In the genomic region with DNA sequence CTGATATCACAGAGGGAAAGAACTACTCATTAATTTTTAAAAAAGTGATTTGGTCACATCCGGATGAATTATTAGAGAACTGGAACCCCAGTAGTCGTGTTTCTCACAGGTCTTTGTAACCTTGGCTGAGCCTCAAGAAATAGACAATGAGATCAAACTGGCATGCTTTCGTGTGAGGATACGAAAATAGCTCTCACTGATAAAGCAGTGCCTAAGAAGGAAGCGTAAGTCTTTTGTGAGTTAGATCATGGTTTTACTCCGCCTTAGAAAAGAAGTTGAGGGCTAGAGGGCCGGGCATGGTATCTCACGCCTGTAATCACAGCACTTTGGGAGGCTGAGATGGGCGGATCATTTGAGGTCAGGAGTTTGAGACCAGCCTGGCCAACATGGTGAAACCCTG, we compare ENCODE assay signal across 26 cellular contexts. TPM values are rescaled to one million over a fixed set of nuclear protein-coding genes. Genes with fewer than 3 reads are reported as not detected.
A peak's percentile ranks its signal among the peaks of the same experiment; 100 is the strongest.
DNase-seq lines count a peak whose midpoint lies in the region; ATAC-seq and TF ChIP-seq lines count a peak whose summit lies in the region.
"Had no signal": no experiment of that assay in that cellular context is flagged by ENCODE, and none has a peak within 500 bp of the region (broad histone marks: within the 10 kb centered on the region; RNA-seq: fewer than 3 reads in every experiment).

No MANE protein-coding gene starts in this region.

- H3K27me3 ChIP-seq in left ventricle myocardium inferior (ENCODE audit: low read depth), result no peaks in the 10 kb centered on the region
- H3K27me3 ChIP-seq: dorsolateral prefrontal cortex, upper lobe of right lung had no signal

- peaks cover 24% of the 10 kb centered on the region for H3K36me3 ChIP-seq in left ventricle myocardium inferior

- no peaks in the 10 kb centered on the region for H3K9me3 ChIP-seq in T-helper 17 cell (ENCODE audit: control insufficient read depth, low read length, poor library complexity, severe bottlenecking)
- H3K9me3 ChIP-seq in left ventricle myocardium inferior (replicated peaks), result no peaks in the 10 kb centered on the region
- H3K9me3 ChIP-seq: upper lobe of right lung had no signal

- intact Hi-C loops in left ventricle myocardium inferior (cut with micrococcal nuclease), result no loop called here

- DNase-seq in T-helper 17 cell, result no peak
- no peak for DNase-seq in endothelial cell (ENCODE audit: low spot score)
- no peak for DNase-seq in left ventricle myocardium inferior
- peak; percentile 88 for DNase-seq in pulmonary artery endothelial cell (ENCODE audit: low read depth, low spot score)
- DNase-seq in epidermal melanocyte (ENCODE audit: insufficient read length, low spot score), result no peak
- DNase-seq in NCI-H226, result no peak
- no peak for DNase-seq in HEK293T (ENCODE audit: extremely low spot score)
- no peak for DNase-seq in GM19238 (ENCODE audit: insufficient read length, low spot score)
- DNase-seq: activated CD4-positive, alpha-beta memory T cell treated with anti-CD3 and anti-CD28 coated beads for 36 hours; activated CD4-positive, CD25-positive, alpha-beta regulatory T cell treated with anti-CD3 and anti-CD28 coated beads, Interleukin-2, amount 50 U/mL, for 72 hours; activated CD8-positive, alpha-beta memory T cell treated with anti-CD3 and anti-CD28 coated beads, Interleukin-2, amount 50 U/mL, for 48 hours; activated naive CD4-positive, alpha-beta T cell treated with anti-CD3 and anti-CD28 coated beads, Interleukin-2, amount 50 U/mL, for 16 hours; AML-193; CD4-positive, alpha-beta T cell; dorsolateral prefrontal cortex; GOT3; hypothalamus; NCI-H1436; NCI-H2081 treated with DMSO at 0.1 percent for 48 hours; NCI-H774; stimulated activated naive B cell treated with anti-CD40 and anti-IgM and Interleukin-4, amounts not matched to agents 10 μg/mL and 1 μg/mL and 100 μg/mL, for 72 hours; T-helper 1 cell; upper lobe of right lung had no signal

- CTCF ChIA-PET in HEK293T (lab: Yijun Ruan, JAX), result interaction anchor here (1.1 kb wide), 1 partner anchor 97 kb away, joined by 3 read pairs; no protein-coding TSS in a partner anchor

- H3K27ac Mint-ChIP-seq in T-helper 17 cell, result peak overlapping the region; percentile 24
- peak overlapping the region; percentile 57 for H3K27ac Mint-ChIP-seq in endothelial cell (ENCODE audit: unreplicated experiment)
- H3K27ac Mint-ChIP-seq: activated CD4-positive, alpha-beta memory T cell treated with anti-CD3 and anti-CD28 coated beads for 36 hours; activated T-helper 17 cell treated with anti-CD3 and anti-CD28 coated beads, Interleukin-2, amount 50 U/mL, for 72 hours; CD4-positive, alpha-beta T cell; stimulated activated naive B cell treated with anti-CD40 and anti-IgM and Interleukin-4, amounts not matched to agents 10 μg/mL and 1 μg/mL and 100 μg/mL, for 72 hours had no signal

- no peak overlapping the region for H3K4me3 Mint-ChIP-seq in T-helper 17 cell
- no peak overlapping the region for H3K4me3 Mint-ChIP-seq in endothelial cell (ENCODE audit: unreplicated experiment)
- H3K4me3 Mint-ChIP-seq: activated CD4-positive, alpha-beta memory T cell treated with anti-CD3 and anti-CD28 coated beads for 36 hours; activated T-helper 17 cell treated with anti-CD3 and anti-CD28 coated beads, Interleukin-2, amount 50 U/mL, for 72 hours; CD4-positive, alpha-beta T cell; nephron; stimulated activated naive B cell treated with anti-CD40 and anti-IgM and Interleukin-4, amounts not matched to agents 10 μg/mL and 1 μg/mL and 100 μg/mL, for 72 hours had no signal

- H3K36me3 Mint-ChIP-seq in T-helper 17 cell (ENCODE audit: low read depth), result peaks cover 11% of the 10 kb centered on the region
- H3K36me3 Mint-ChIP-seq in endothelial cell (ENCODE audit: low read depth, unreplicated experiment), result no peaks in the 10 kb centered on the region

- H3K27me3 Mint-ChIP-seq in T-helper 17 cell, result no peaks in the 10 kb centered on the region
- no peaks in the 10 kb centered on the region for H3K27me3 Mint-ChIP-seq in endothelial cell (ENCODE audit: unreplicated experiment)
- H3K27me3 Mint-ChIP-seq: activated CD4-positive, alpha-beta memory T cell treated with anti-CD3 and anti-CD28 coated beads for 36 hours; activated T-helper 17 cell treated with anti-CD3 and anti-CD28 coated beads, Interleukin-2, amount 50 U/mL, for 72 hours; CD4-positive, alpha-beta T cell; stimulated activated naive B cell treated with anti-CD40 and anti-IgM and Interleukin-4, amounts not matched to agents 10 μg/mL and 1 μg/mL and 100 μg/mL, for 72 hours had no signal

- no peaks in the 10 kb centered on the region for H3K9me3 Mint-ChIP-seq in endothelial cell (ENCODE audit: unreplicated experiment)
- H3K9me3 Mint-ChIP-seq: activated CD4-positive, alpha-beta memory T cell treated with anti-CD3 and anti-CD28 coated beads for 36 hours; activated T-helper 17 cell treated with anti-CD3 and anti-CD28 coated beads, Interleukin-2, amount 50 U/mL, for 72 hours; CD4-positive, alpha-beta T cell; nephron; stimulated activated naive B cell treated with anti-CD40 and anti-IgM and Interleukin-4, amounts not matched to agents 10 μg/mL and 1 μg/mL and 100 μg/mL, for 72 hours had no signal

- H3K4me3 ChIP-seq in left ventricle myocardium inferior, result peak overlapping the region; percentile 10
- H3K4me3 ChIP-seq: dorsolateral prefrontal cortex, upper lobe of right lung had no signal

- peak overlapping the region; percentile 77 for H3K27ac ChIP-seq in left ventricle myocardium inferior (replicated peaks)
- H3K27ac ChIP-seq: dorsolateral prefrontal cortex, HL-60, upper lobe of right lung had no signal

- no peak for ATAC-seq in T-helper 17 cell
- ATAC-seq: activated T-helper 17 cell treated with anti-CD3 and anti-CD28 coated beads, Interleukin-2, amount 50 U/mL, for 72 hours; stimulated activated naive B cell treated with anti-CD40 and anti-IgM and Interleukin-4, amounts not matched to agents 10 μg/mL and 1 μg/mL and 100 μg/mL, for 72 hours; upper lobe of right lung had no signal

- TF ChIP-seq CTCF in endothelial cell (IDR thresholded peaks at IDR 0.05; ENCODE audit: unreplicated experiment) (no peak), left ventricle myocardium inferior (IDR thresholded peaks at IDR 0.05; ENCODE audit: borderline replicate concordance) (no peak)

- peaks cover 30% of the 10 kb centered on the region for H3K4me1 ChIP-seq in left ventricle myocardium inferior
- H3K4me1 ChIP-seq: upper lobe of right lung had no signal

- no peaks in the 10 kb centered on the region for H3K4me1 Mint-ChIP-seq in T-helper 17 cell
- H3K4me1 Mint-ChIP-seq in endothelial cell (ENCODE audit: unreplicated experiment), result peaks cover 8% of the 10 kb centered on the region
- H3K4me1 Mint-ChIP-seq: activated T-helper 17 cell treated with anti-CD3 and anti-CD28 coated beads, Interleukin-2, amount 50 U/mL, for 72 hours; nephron; stimulated activated naive B cell treated with anti-CD40 and anti-IgM and Interleukin-4, amounts not matched to agents 10 μg/mL and 1 μg/mL and 100 μg/mL, for 72 hours had no signal

- POLR2A ChIA-PET in HEK293T (lab: Yijun Ruan, JAX), result no interaction called here

TF ChIP-seq in HEK293T, 16 proteins besides CTCF, POLR2A, EP300 and RAD21:
- TF ChIP-seq SP1 (IDR thresholded peaks at IDR 0.05), result no peak
- TF ChIP-seq ZNF384 (IDR thresholded peaks at IDR 0.05), result no peak
- TF ChIP-seq CTBP1 (IDR thresholded peaks at IDR 0.05; ENCODE audit: borderline replicate concordance), result no peak
- no peak for TF ChIP-seq SUZ12 (IDR thresholded peaks at IDR 0.05)

RNA-seq across cellular contexts. Expression of a gene that starts 33.8 kb away (rescaled TPM):
- under 1 TPM; 0.05 TPM for total RNA-seq in T-helper 17 cell
- 2.8 TPM for total RNA-seq in endothelial cell (ENCODE audit: unreplicated experiment)
- total RNA-seq in left ventricle myocardium inferior, result 70.5 TPM
- total RNA-seq in pulmonary artery endothelial cell, result 0.11 and 0.13 TPM in 2 replicates
- total RNA-seq: activated CD4-positive, alpha-beta memory T cell treated with anti-CD3 and anti-CD28 coated beads for 36 hours; CD4-positive, alpha-beta T cell had no signal

RNA-seq across cellular contexts. Expression of a gene that starts 34.9 kb away (rescaled TPM):
- total RNA-seq in T-helper 17 cell (1 to 10 TPM; 4.6 to 5.1 TPM), endothelial cell (ENCODE audit: unreplicated experiment) (21.0 TPM), left ventricle myocardium inferior (16.5 TPM), pulmonary artery endothelial cell (22.7 and 28.9 TPM in 2 replicates)

Comparison
In these comparisons a context has a peak if more than half of its experiments do, and no peak if none do; other contexts are left out.
1. RNA of a gene that starts 33.8 kb away (total RNA-seq): 70.5 TPM in left ventricle myocardium inferior (single experiment); 2.8 TPM in endothelial cell (single experiment), 0.11 to 0.13 TPM in pulmonary artery endothelial cell and 0.05 TPM in T-helper 17 cell; every median in the first group is over 10 times any median in the second.